Comparison of ENCODE assay signal across 8 cellular contexts in the genomic region with DNA sequence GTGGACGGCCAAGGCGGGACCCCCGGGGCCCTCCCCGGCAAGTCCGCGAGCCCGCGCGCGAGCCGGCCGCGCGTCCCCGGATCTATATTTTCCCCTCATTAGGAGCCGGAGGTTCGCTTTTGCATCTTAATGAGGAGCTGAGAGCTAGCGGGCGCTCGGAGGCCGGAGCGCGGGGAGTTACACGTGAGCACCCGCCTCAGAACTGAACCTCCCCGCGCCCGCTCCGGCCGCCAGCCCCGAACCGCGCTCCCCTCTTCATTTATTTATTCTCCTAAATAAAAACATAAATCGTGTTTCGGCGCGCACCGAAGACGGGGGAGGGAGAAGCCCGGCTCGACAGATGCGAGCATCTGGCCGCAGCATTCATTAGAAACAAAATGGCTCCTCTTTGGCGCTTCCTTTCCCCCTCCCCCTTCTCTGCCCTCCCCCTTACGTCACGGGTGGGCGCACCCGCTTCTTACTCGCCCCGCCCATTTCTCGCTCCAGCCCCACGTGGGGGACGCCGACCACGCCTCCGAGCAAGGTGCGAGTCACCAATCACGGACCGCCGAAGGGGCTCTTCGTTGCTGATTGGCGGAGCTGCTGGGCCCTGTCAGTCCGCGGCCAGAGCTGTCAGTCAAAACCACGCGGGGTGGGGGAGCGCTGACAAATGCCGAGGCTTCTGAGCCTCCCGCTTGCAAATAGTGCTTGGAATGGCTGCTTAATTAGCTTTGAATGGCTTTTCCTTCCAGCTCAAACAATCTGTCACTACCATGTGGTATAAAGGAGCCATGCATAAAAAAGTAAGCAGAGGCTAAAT. TPM values are rescaled to one million over a fixed set of nuclear protein-coding genes. Genes with fewer than 3 reads are reported as not detected.
DNase-seq lines count a peak whose midpoint lies in the region; TF ChIP-seq lines count a peak whose summit lies in the region.

No MANE protein-coding gene starts in this region.

- H3K4me3 Mint-ChIP-seq in CD8-positive, alpha-beta memory T cell: peak overlapping the region; percentile 91 to 100 (median 97)

- H3K4me3 ChIP-seq in CD8-positive, alpha-beta memory T cell (ENCODE audit: low read length): peak overlapping the region; percentile 86
- peak overlapping the region; percentile 70 for H3K4me3 ChIP-seq in effector memory CD4-positive, alpha-beta T cell (ENCODE audit: insufficient read depth, low read depth, low read length, poor library complexity, severe bottlenecking)

- TF ChIP-seq CTCF in GM20000 (IDR thresholded peaks at IDR 0.05; ENCODE audit: extremely low read depth, missing control alignments): no peak

- peaks cover 0 to 3% (median 0%) of the 10 kb centered on the region in 5 donors for H3K9me3 Mint-ChIP-seq in CD8-positive, alpha-beta memory T cell

- peaks cover 44% of the 10 kb centered on the region for H3K4me1 ChIP-seq in CD8-positive, alpha-beta memory T cell (ENCODE audit: insufficient read depth, low read length)
- peaks cover 43% of the 10 kb centered on the region for H3K4me1 ChIP-seq in effector memory CD4-positive, alpha-beta T cell (ENCODE audit: control insufficient read depth, insufficient read depth, low read length, poor library complexity, severe bottlenecking)

- peak overlapping the region; percentile 97 to 100 (median 99) for H3K27ac Mint-ChIP-seq in CD8-positive, alpha-beta memory T cell

- peaks cover 0 to 25% (median 0%) of the 10 kb centered on the region in 3 donors for H3K36me3 Mint-ChIP-seq in CD8-positive, alpha-beta memory T cell

- peaks cover 4 to 21% of the 10 kb centered on the region in 2 donors for H3K27me3 Mint-ChIP-seq in CD8-positive, alpha-beta memory T cell

- H3K27ac ChIP-seq in CD8-positive, alpha-beta memory T cell (ENCODE audit: low read depth, low read length): peak overlapping the region; percentile 85
- H3K27ac ChIP-seq in effector memory CD4-positive, alpha-beta T cell (ENCODE audit: insufficient read depth, low read length, poor library complexity, severe bottlenecking): peak overlapping the region; percentile 89

- no peaks in the 10 kb centered on the region for H3K36me3 ChIP-seq in CD8-positive, alpha-beta memory T cell (ENCODE audit: insufficient read depth, low read length)
- H3K36me3 ChIP-seq in effector memory CD4-positive, alpha-beta T cell (ENCODE audit: control insufficient read depth, insufficient read depth, low read length): no peaks in the 10 kb centered on the region

- CTCF ChIA-PET in CD8-positive, alpha-beta memory T cell (lab: Charles Lee): interaction anchor here (0.8 to 2.0 kb wide), 4 partner anchors 75 to 389 kb away, joined by 3 to 7 read pairs (median 3); no protein-coding TSS in a partner anchor

- no peaks in the 10 kb centered on the region for H3K27me3 ChIP-seq in CD8-positive, alpha-beta memory T cell (ENCODE audit: insufficient read depth, low read length, poor library complexity, severe bottlenecking)
- no peaks in the 10 kb centered on the region for H3K27me3 ChIP-seq in effector memory CD4-positive, alpha-beta T cell (replicated peaks; ENCODE audit: control insufficient read depth, insufficient read depth, low read length, poor library complexity, severe bottlenecking)

- peaks cover 33 to 46% (median 36%) of the 10 kb centered on the region in 3 donors for H3K4me1 Mint-ChIP-seq in CD8-positive, alpha-beta memory T cell

- POLR2A ChIA-PET in CD8-positive, alpha-beta memory T cell (lab: Charles Lee): interaction anchor here (0.7 to 3.0 kb wide), 24 partner anchors 32 to 648 kb away, joined by 3 to 20 read pairs (median 6); a partner anchor contains a TSS

- DNase-seq in CD8-positive, alpha-beta memory T cell: peak; percentile 99 to 100 (median 100)
- peak; percentile 100 for DNase-seq in GM20000 (ENCODE audit: low spot score)
- peak; percentile 95 for DNase-seq in HT1080 (ENCODE audit: low read depth)
- peak; percentile 95 to 99 for DNase-seq in NOMO-1 (lab: John Stamatoyannopoulos, UW; ENCODE audit: unreplicated experiment in 2 of 2)
- DNase-seq in activated CD8-positive, alpha-beta memory T cell treated with anti-CD3 and anti-CD28 coated beads for 48 hours (ENCODE audit: low read depth in 2 of 3, low spot score in 2 of 3): peak; percentile 99 to 100 (median 99)
- peak; percentile 99 to 100 (median 100) for DNase-seq in effector memory CD4-positive, alpha-beta T cell
- peak; percentile 99 for DNase-seq in medulla oblongata (ENCODE audit: extremely low spot score)
- DNase-seq in stimulated activated CD4-positive, alpha-beta T cell treated with anti-CD3 and anti-CD28 coated beads, TNF-alpha, amount 100 ng/mL, for 48 hours (ENCODE audit: low read depth in 3 of 3): peak; percentile 99 to 100 (median 100)

- H3K9me3 ChIP-seq in CD8-positive, alpha-beta memory T cell (ENCODE audit: low read length): no peaks in the 10 kb centered on the region
- no peaks in the 10 kb centered on the region for H3K9me3 ChIP-seq in effector memory CD4-positive, alpha-beta T cell (ENCODE audit: control insufficient read depth, low read length)

RNA-seq across cellular contexts. Expression of a gene that starts 1.6 kb away (rescaled TPM):
- 10 to 100 TPM; 73.1 to 76.5 TPM for total RNA-seq in CD8-positive, alpha-beta memory T cell
- polyA plus RNA-seq in CD8-positive, alpha-beta memory T cell: 19.4 TPM
- 24.3 and 34.0 TPM in 2 replicates for total RNA-seq in HT1080 (2014; rRNA removed; shearing (Covaris generic))
- polyA plus RNA-seq in HT1080 (2015; cell fraction: cytosol; rRNA removed): 28.5 and 31.5 TPM in 2 replicates
- polyA plus RNA-seq in HT1080 (2015; cell fraction: nucleus; rRNA removed): 43.4 and 45.4 TPM in 2 replicates

Comparison
In these comparisons a context has a peak if more than half of its experiments do, and no peak if none do; other contexts are left out.
1. Peak in every context shown above with its lines: DNase-seq, H3K4me3 ChIP-seq and H3K27ac ChIP-seq.